ENCODE assay signal across 35 cellular contexts in genomic region chr5:59387127-59387526, GRCh38.
"Had no signal": no experiment of that assay in that cellular context is flagged by ENCODE, and none has a peak within 500 bp of the region (broad histone marks: within the 10 kb centered on the region; RNA-seq: fewer than 3 reads in every experiment).

No MANE protein-coding gene starts in this region.

- H3K4me2 ChIP-seq: KMS-11 had no signal

- H3K27me3 ChIP-seq: MG63 had no signal

- H3K4me3 ChIP-seq: MG63 had no signal

- DNase-seq: Karpas-422, Kasumi-1, MG63, MM.1S, MV-4-11, NCI-H1048, NCI-H1092, NCI-H1092 treated with DMSO at 0.1 percent for 48 hours, NCI-H1105, NCI-H1105 treated with DMSO at 0.1 percent for 48 hours, NCI-H1417, NCI-H1417 treated with DMSO at 0.1 percent for 48 hours, NCI-H1436, NCI-H1436 treated with DMSO at 0.1 percent for 48 hours, NCI-H146, NCI-H1694, NCI-H1694 treated with DMSO at 0.1 percent for 48 hours, NCI-H187, NCI-H187 treated with DMSO at 0.1 percent for 48 hours, NCI-H1930, NCI-H2029, NCI-H2029 treated with DMSO at 0.1 percent for 48 hours, NCI-H2081, NCI-H2081 treated with DMSO at 0.1 percent for 48 hours, NCI-H2107, NCI-H2171, NCI-H2171 treated with DMSO at 0.1 percent for 48 hours, NCI-H2227 treated with DMSO at 0.1 percent for 48 hours, NCI-H226, NCI-H345, NCI-H446, NCI-H446 treated with DMSO at 0.1 percent for 48 hours, NCI-H510A, NCI-H510A treated with DMSO at 0.1 percent for 48 hours had no signal

- H3K27ac ChIP-seq: KMS-11 had no signal

- H3K36me3 ChIP-seq: MG63 had no signal

- H3K9me3 ChIP-seq: MG63 had no signal
